Comparison of ENCODE assay signal across 35 cellular contexts in the genomic region with DNA sequence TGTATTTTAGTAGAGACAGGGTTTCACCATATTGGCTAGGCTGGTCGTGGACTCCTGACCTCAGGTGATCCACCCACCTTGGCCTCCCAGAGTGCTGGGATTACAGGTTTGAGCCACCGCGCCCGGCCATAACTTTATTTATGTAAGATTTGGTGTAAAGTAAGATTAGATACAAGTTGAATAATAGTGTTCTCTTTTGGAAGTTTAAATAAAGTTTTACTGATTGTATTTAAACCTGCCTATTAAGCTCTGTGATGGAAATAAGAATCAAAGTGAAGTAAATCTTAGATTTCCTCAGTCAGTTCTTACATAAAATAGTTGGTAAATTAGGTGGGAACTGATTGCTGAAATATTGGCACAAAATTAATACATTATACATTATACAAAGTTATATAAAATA.
DNase-seq lines count a peak whose midpoint lies in the region; ATAC-seq, FAIRE-seq and TF ChIP-seq lines count a peak whose summit lies in the region.
"Had no signal": no experiment of that assay in that cellular context is flagged by ENCODE, and none has a peak within 500 bp of the region (broad histone marks: within the 10 kb centered on the region; RNA-seq: fewer than 3 reads in every experiment).

No MANE protein-coding gene starts in this region.

- TF ChIP-seq CTCF in HepG2 (CRISPR knock-in tag; IDR thresholded peaks at IDR 0.05) (no peak), right lobe of liver (IDR thresholded peaks at IDR 0.05) (no peak), GM12878 (IDR thresholded peaks at IDR 0.05 in 2 of 3, conservative IDR thresholded peaks at IDR 0.05 in 1 of 3; ENCODE audit: control insufficient read depth in 2 of 3, extremely low read depth in 1 of 3, insufficient read depth in 1 of 3, low read depth in 3 of 3, low read length in 3 of 3) (no peak), K562 (IDR thresholded peaks at IDR 0.05 in 2 of 3, conservative IDR thresholded peaks at IDR 0.05 in 1 of 3; ENCODE audit: insufficient read depth in 2 of 3, low read depth in 1 of 3, low read length in 3 of 3) (no peak)

- in situ Hi-C loops in HepG2 (cut with HindIII; ENCODE audit: extremely low pct_ligation_motif_present, low pct_unique_long_range_greater_than_20kb) (no loop called here), GM12878 (cut with MboI) (no loop called here), K562 (cut with MboI) (no loop called here)

- H3K27me3 ChIP-seq in HepG2 (ENCODE audit: control insufficient read depth in 1 of 2, insufficient read depth in 2 of 2, low read length in 2 of 2), result no peaks in the 10 kb centered on the region
- no peaks in the 10 kb centered on the region for H3K27me3 ChIP-seq in right lobe of liver
- H3K27me3 ChIP-seq in GM12878 (replicated peaks in 1 of 2; ENCODE audit: control insufficient read depth in 2 of 2, insufficient read depth in 2 of 2, low read length in 1 of 2), result no peaks in the 10 kb centered on the region
- no peaks in the 10 kb centered on the region for H3K27me3 ChIP-seq in K562 (ENCODE audit: control insufficient read depth in 2 of 2, insufficient read depth in 2 of 2, low read length in 2 of 2)
- H3K27me3 ChIP-seq: BE2C; BLaER1; BLaER1 treated with 17β-estradiol and CSF1 and Interleukin-3, amounts not matched to agents 10 nM and 100 nM had no signal

- peak overlapping the region; percentile 42 for H3K27ac Mint-ChIP-seq in activated naive CD4-positive, alpha-beta T cell treated with anti-CD3 and anti-CD28 coated beads, Interleukin-2, amount 10 ng/mL, durations not matched to agents 7 days and 5 days
- H3K27ac Mint-ChIP-seq: B cell; CD14-positive monocyte; CD4-positive, alpha-beta T cell; CD4-positive, CD25-positive, alpha-beta regulatory T cell; CD8-positive, alpha-beta memory T cell; CD8-positive, alpha-beta T cell had no signal

- no TSS peak for BruUV-seq in HepG2 (replicated peaks; lab: Mats Ljungman, UMichigan)
- BruUV-seq in GM12878 (replicated peaks; lab: Mats Ljungman, UMichigan), result no TSS peak
- BruUV-seq in K562 (replicated peaks; lab: Mats Ljungman, UMichigan), result no TSS peak

- no peak for TF ChIP-seq RAD21 in HepG2 (CRISPR knock-in tag; IDR thresholded peaks at IDR 0.05)
- TF ChIP-seq RAD21 in GM12878 (IDR thresholded peaks at IDR 0.05; ENCODE audit: insufficient read depth, low read depth, low read length), result no peak
- TF ChIP-seq RAD21 in K562 (CRISPR knock-in tag; conservative IDR thresholded peaks at IDR 0.05 in 1 of 2, IDR thresholded peaks at IDR 0.05 in 1 of 2), result no peak

- H3K9ac ChIP-seq in HepG2 (ENCODE audit: insufficient read depth, low read depth, low read length), result no peak overlapping the region
- H3K9ac ChIP-seq in GM12878 (ENCODE audit: control insufficient read depth, insufficient read depth, low read length), result no peak overlapping the region
- H3K9ac ChIP-seq in K562 (ENCODE audit: insufficient read depth in 1 of 2, low read depth in 2 of 2, low read length in 2 of 2), result no peak overlapping the region
- H3K9ac ChIP-seq: BLaER1; BLaER1 treated with 17β-estradiol and CSF1 and Interleukin-3, amounts not matched to agents 10 nM and 100 nM had no signal

- H3K4me1 ChIP-seq in HepG2 (ENCODE audit: insufficient read depth, low read length) (no peaks in the 10 kb centered on the region), right lobe of liver (no peaks in the 10 kb centered on the region), GM12878 (ENCODE audit: control insufficient read depth, insufficient read depth, low read length) (no peaks in the 10 kb centered on the region), K562 (replicated peaks in 1 of 2; ENCODE audit: control insufficient read depth in 2 of 2, insufficient read depth in 2 of 2, low read length in 2 of 2) (no peaks in the 10 kb centered on the region)
- H3K4me1 ChIP-seq: BE2C; BLaER1; BLaER1 treated with 17β-estradiol and CSF1 and Interleukin-3, amounts not matched to agents 10 nM and 100 nM had no signal

- H4K20me1 ChIP-seq in HepG2 (ENCODE audit: insufficient read depth, low read length), result 0 out of 2 replicates have a peak, but pooled peaks cover 3% of the 10 kb centered on the region
- H4K20me1 ChIP-seq in GM12878 (ENCODE audit: control insufficient read depth, insufficient read depth), result no peaks in the 10 kb centered on the region
- no peaks in the 10 kb centered on the region for H4K20me1 ChIP-seq in K562 (replicated peaks; ENCODE audit: control insufficient read depth, insufficient read depth, low read length)
- H4K20me1 ChIP-seq: BLaER1 had no signal

- FAIRE-seq in HepG2 (lab: Jason Lieb, UNC) (no peak), GM12878 (lab: Jason Lieb, UNC) (no peak), K562 (lab: Jason Lieb, UNC) (no peak)
- FAIRE-seq: A549 had no signal

- WGBS in HepG2 (ENCODE audit: low lambda C conversion rate), result 92% methylated on average over 4 of the region's 4 CpGs
- 97% methylated on average over 4 of the region's 4 CpGs for WGBS in right lobe of liver (ENCODE audit: insufficient coverage, low coverage, low lambda C conversion rate, missing lambda C conversion rate)
- 95% methylated on average over 4 of the region's 4 CpGs for WGBS in GM12878 (ENCODE audit: insufficient coverage, insufficient replicate concordance, low lambda C conversion rate, missing lambda C conversion rate)
- 97% methylated on average over 4 of the region's 4 CpGs for WGBS in K562 (ENCODE audit: insufficient coverage, low coverage, missing lambda C conversion rate)

- POLR2A ChIA-PET in HepG2 (lab: Yijun Ruan, JAX), result no interaction called here
- POLR2A ChIA-PET in GM12878 (lab: Charles Lee), result interaction anchor here (0.7 kb wide), 1 partner anchor 288 kb away, joined by 4 read pairs; no protein-coding TSS in a partner anchor
- POLR2A ChIA-PET in K562 (lab: Yijun Ruan, JAX), result interaction anchor here (0.6 kb wide), 1 partner anchor 1662 kb away, joined by 4 read pairs; no protein-coding TSS in a partner anchor

- H3K9me1 ChIP-seq in K562 (ENCODE audit: control insufficient read depth, insufficient read depth, low read length), result no peaks in the 10 kb centered on the region

- H3K27ac ChIP-seq in HepG2 (ENCODE audit: extremely low read length, insufficient read depth, low read length) (no peak overlapping the region), right lobe of liver (no peak overlapping the region), GM12878 (ENCODE audit: control insufficient read depth, insufficient read depth) (no peak overlapping the region), K562 (ENCODE audit: extremely low read depth, low read depth, low read length) (no peak overlapping the region)
- H3K27ac ChIP-seq: 22Rv1; A549; BLaER1; BLaER1 treated with 17β-estradiol and CSF1 and Interleukin-3, amounts not matched to agents 10 nM and 100 nM; C4-2B had no signal

- H3K9me3 Mint-ChIP-seq in activated naive CD4-positive, alpha-beta T cell treated with anti-CD3 and anti-CD28 coated beads, Interleukin-2, amount 10 ng/mL, durations not matched to agents 7 days and 5 days, result no peaks in the 10 kb centered on the region
- H3K9me3 Mint-ChIP-seq: CD14-positive monocyte; CD4-positive, alpha-beta memory T cell; CD4-positive, alpha-beta T cell; CD4-positive, CD25-positive, alpha-beta regulatory T cell; CD8-positive, alpha-beta memory T cell; CD8-positive, alpha-beta T cell had no signal

- H3K4me3 Mint-ChIP-seq in activated naive CD4-positive, alpha-beta T cell treated with anti-CD3 and anti-CD28 coated beads, Interleukin-2, amount 10 ng/mL, durations not matched to agents 7 days and 5 days, result no peak overlapping the region
- H3K4me3 Mint-ChIP-seq: B cell; CD14-positive monocyte; CD4-positive, alpha-beta memory T cell; CD4-positive, alpha-beta T cell; CD4-positive, CD25-positive, alpha-beta regulatory T cell; CD8-positive, alpha-beta memory T cell; CD8-positive, alpha-beta T cell had no signal

- H3K27me3 Mint-ChIP-seq in activated naive CD4-positive, alpha-beta T cell treated with anti-CD3 and anti-CD28 coated beads, Interleukin-2, amount 10 ng/mL, durations not matched to agents 7 days and 5 days, result no peaks in the 10 kb centered on the region
- H3K27me3 Mint-ChIP-seq: B cell; CD4-positive, alpha-beta memory T cell; CD4-positive, alpha-beta T cell; CD4-positive, CD25-positive, alpha-beta regulatory T cell; CD8-positive, alpha-beta memory T cell had no signal

- CTCF ChIA-PET in activated naive CD4-positive, alpha-beta T cell treated with anti-CD3 and anti-CD28 coated beads, Interleukin-2, amount 10 ng/mL, durations not matched to agents 7 days and 5 days (lab: Charles Lee), result no interaction called here
- CTCF ChIA-PET in HepG2 (lab: Yijun Ruan, JAX; ENCODE audit: low intra/inter-chr PET ratio, low total read pairs) (no interaction called here), GM12878 (lab: Yijun Ruan, JAX) (interaction anchor here (1.8 kb wide), 1 partner anchor 9 kb away, joined by 5 read pairs; no protein-coding TSS in a partner anchor), K562 (lab: Yijun Ruan, JAX; ENCODE audit: low intra/inter-chr PET ratio) (no interaction called here)

- peaks cover 28% of the 10 kb centered on the region for H3K36me3 Mint-ChIP-seq in activated naive CD4-positive, alpha-beta T cell treated with anti-CD3 and anti-CD28 coated beads, Interleukin-2, amount 10 ng/mL, durations not matched to agents 7 days and 5 days

- no peak for DNase-seq in activated naive CD4-positive, alpha-beta T cell treated with anti-CD3 and anti-CD28 coated beads, Interleukin-2, amount 10 ng/mL, durations not matched to agents 7 days and 5 days
- DNase-seq in activated naive CD4-positive, alpha-beta T cell treated with anti-CD3 and anti-CD28 coated beads, Interleukin-2, amount 50 U/mL, for 16 hours, result no peak
- DNase-seq in HepG2 (ENCODE audit: low spot score) (no peak), right lobe of liver (no peak), GM12878 (ENCODE audit: low read depth, low spot score) (no peak), K562 (ENCODE audit: extremely low read depth in 1 of 4, low spot score in 3 of 4) (no peak), RKO (ENCODE audit: low spot score) (no peak)
- DNase-seq: 8988T; ACHN; AML-193; BE2C; C1 segment of cervical spinal cord; Caco-2; Calu3; CD4-positive, alpha-beta memory T cell; CD4-positive, alpha-beta T cell; CD4-positive, CD25-positive, alpha-beta regulatory T cell; CD8-positive, alpha-beta memory T cell; CD8-positive, alpha-beta T cell; COR-L47; DMS 273 treated with DMSO at 0.1 percent for 48 hours; DMS153; DMS53; DMS79; DMS79 treated with DMSO at 0.1 percent for 48 hours; DND-41; EL had no signal

- peaks cover 6 to 19% of the 10 kb centered on the region in 2 experiments for H3K36me3 ChIP-seq in HepG2 (replicated peaks in 1 of 2; ENCODE audit: control insufficient read depth in 1 of 2, insufficient read depth in 2 of 2, low read length in 2 of 2)
- H3K36me3 ChIP-seq in right lobe of liver, result peaks cover 0 to 19% (median 3%) of the 10 kb centered on the region in 4 donors
- H3K36me3 ChIP-seq in GM12878 (ENCODE audit: control insufficient read depth in 2 of 2, insufficient read depth in 2 of 2, low read length in 1 of 2), result peaks cover 0 to 7% of the 10 kb centered on the region in 2 experiments; a peak in 2 of 4 replicates
- peaks cover 43% of the 10 kb centered on the region; the same call in 2 of the 3 replicates for H3K36me3 ChIP-seq in K562 (ENCODE audit: control insufficient read depth, insufficient read depth, low read length)

- no peak overlapping the region for H3K4me2 ChIP-seq in HepG2 (ENCODE audit: low read depth, low read length)
- no peak overlapping the region for H3K4me2 ChIP-seq in GM12878 (ENCODE audit: control insufficient read depth, insufficient read depth)
- H3K4me2 ChIP-seq in K562 (ENCODE audit: insufficient read depth, low read length), result no peak overlapping the region
- H3K4me2 ChIP-seq: A549; BLaER1; BLaER1 treated with 17β-estradiol and CSF1 and Interleukin-3, amounts not matched to agents 10 nM and 100 nM had no signal

- no peaks in the 10 kb centered on the region for H3K9me3 ChIP-seq in HepG2 (ENCODE audit: low read length)
- no peaks in the 10 kb centered on the region for H3K9me3 ChIP-seq in right lobe of liver
- H3K9me3 ChIP-seq in GM12878 (replicated peaks; ENCODE audit: control insufficient read depth, insufficient read depth, low read length), result no peaks in the 10 kb centered on the region
- H3K9me3 ChIP-seq in K562 (replicated peaks; ENCODE audit: control insufficient read depth, insufficient read depth, low read depth, low read length), result no peaks in the 10 kb centered on the region
- H3K9me3 ChIP-seq: A549; BE2C; BLaER1; BLaER1 treated with 17β-estradiol and CSF1 and Interleukin-3, amounts not matched to agents 10 nM and 100 nM; Caco-2 had no signal

- TF ChIP-seq POLR2A in HepG2 (IDR thresholded peaks at IDR 0.05; ENCODE audit: insufficient read depth in 1 of 2, low read depth in 2 of 2, low read length in 2 of 2) (no peak), right lobe of liver (IDR thresholded peaks at IDR 0.05) (no peak), GM12878 (IDR thresholded peaks at IDR 0.05; ENCODE audit: low read depth, low read length) (no peak), K562 (conservative IDR thresholded peaks at IDR 0.05) (no peak)

- H3K4me1 Mint-ChIP-seq in activated naive CD4-positive, alpha-beta T cell treated with anti-CD3 and anti-CD28 coated beads, Interleukin-2, amount 10 ng/mL, durations not matched to agents 7 days and 5 days, result no peaks in the 10 kb centered on the region
- H3K4me1 Mint-ChIP-seq: B cell, CD14-positive monocyte had no signal

- RAD21 ChIA-PET in GM12878 (lab: Charles Lee; ENCODE audit: unreplicated experiment), result no interaction called here

- TF ChIP-seq EP300 in HepG2 (IDR thresholded peaks at IDR 0.05; ENCODE audit: low read depth in 2 of 2, low read length in 2 of 2) (no peak), HepG2 (CRISPR knock-in tag; IDR thresholded peaks at IDR 0.05; ENCODE audit: borderline replicate concordance) (no peak), GM12878 (IDR thresholded peaks at IDR 0.05; ENCODE audit: borderline replicate concordance in 1 of 2, control insufficient read depth in 1 of 2, low read depth in 2 of 2, low read length in 2 of 2) (no peak), K562 (IDR thresholded peaks at IDR 0.05; ENCODE audit: low read length) (no peak)

- intact Hi-C loops in HepG2 (cut with micrococcal nuclease; ENCODE audit: unreplicated experiment), result no loop called here
- intact Hi-C loops in right lobe of liver (cut with DNase I), result no loop called here
- intact Hi-C loops in GM12878 (cut with micrococcal nuclease; ENCODE audit: unreplicated experiment), result no loop called here
- intact Hi-C loops in K562 (cut with micrococcal nuclease), result no loop called here

- H3K4me3 ChIP-seq in HepG2 (replicated peaks in 1 of 3; ENCODE audit: insufficient read depth in 1 of 3, low read depth in 2 of 3, low read length in 3 of 3) (no peak overlapping the region), right lobe of liver (no peak overlapping the region), GM12878 (no peak overlapping the region), K562 (no peak overlapping the region)
- H3K4me3 ChIP-seq: A549; BLaER1; BLaER1 treated with 17β-estradiol and CSF1 and Interleukin-3, amounts not matched to agents 10 nM and 100 nM had no signal

- H2AFZ ChIP-seq in HepG2 (ENCODE audit: low read length) (no peak overlapping the region), GM12878 (ENCODE audit: control insufficient read depth, low read depth, low read length) (no peak overlapping the region), K562 (ENCODE audit: low read depth, low read length) (no peak overlapping the region)

- ATAC-seq in HepG2 (no peak), right lobe of liver (no peak), GM12878 (no peak), K562 (no peak), GM19395 (IDR thresholded peaks at IDR 0.05; ENCODE audit: unreplicated experiment) (no peak)
- ATAC-seq: A549; CD8-positive, alpha-beta T cell had no signal

- SMC1A ChIA-PET in GM12878 (lab: Charles Lee; ENCODE audit: uncharacterized antibody, unreplicated experiment), result interaction anchor here (1.2 kb wide), 1 partner anchor 13 kb away, joined by 3 read pairs; no protein-coding TSS in a partner anchor

- H3K79me2 ChIP-seq in HepG2 (ENCODE audit: insufficient read depth, low read length) (peaks cover 1% of the 10 kb centered on the region), GM12878 (ENCODE audit: control insufficient read depth, insufficient read depth, low read length) (no peaks in the 10 kb centered on the region), K562 (ENCODE audit: control insufficient read depth, insufficient read depth, low read length) (no peaks in the 10 kb centered on the region)
